In genomic region chr5:9302228-9302627, GRCh38 we compare ENCODE assay signal across 17 cellular contexts.
DNase-seq lines count a peak whose midpoint lies in the region; ATAC-seq and TF ChIP-seq lines count a peak whose summit lies in the region.
"Had no signal": no experiment of that assay in that cellular context is flagged by ENCODE, and none has a peak within 500 bp of the region (broad histone marks: within the 10 kb centered on the region; RNA-seq: fewer than 3 reads in every experiment).

No MANE protein-coding gene starts in this region.

- H3K9me3 Mint-ChIP-seq in MCF 10A (ENCODE audit: unreplicated experiment): no peaks in the 10 kb centered on the region

- no peaks in the 10 kb centered on the region for H3F3A ChIP-seq in PC-3 (ENCODE audit: low read length, unreplicated experiment)

- dilution Hi-C loops in mammary epithelial cell (cut with HindIII; ENCODE audit: low sequenced_read_pairs): no loop called here

- H3K27ac ChIP-seq in mammary epithelial cell (ENCODE audit: insufficient read depth, low read depth, low read length) (no peak overlapping the region), PC-3 (ENCODE audit: low read length) (no peak overlapping the region), osteoblast (ENCODE audit: low read depth, low read length) (no peak overlapping the region)

- no peak overlapping the region for H2AFZ ChIP-seq in mammary epithelial cell (ENCODE audit: low read depth, low read length)
- no peak overlapping the region for H2AFZ ChIP-seq in PC-3 (ENCODE audit: low read length)
- H2AFZ ChIP-seq in osteoblast (ENCODE audit: low read length): no peak overlapping the region

- H3K36me3 Mint-ChIP-seq in MCF 10A (ENCODE audit: insufficient read depth, unreplicated experiment): no peaks in the 10 kb centered on the region
- H3K36me3 Mint-ChIP-seq: CD14-positive monocyte had no signal

- H3K4me1 Mint-ChIP-seq in MCF 10A (ENCODE audit: insufficient read depth, unreplicated experiment): no peaks in the 10 kb centered on the region
- H3K4me1 Mint-ChIP-seq: CD14-positive monocyte had no signal

- no peak overlapping the region for H3K4me2 ChIP-seq in mammary epithelial cell (ENCODE audit: insufficient read depth, low read depth, low read length)
- H3K4me2 ChIP-seq in PC-3 (ENCODE audit: low read length): no peak overlapping the region
- no peak overlapping the region for H3K4me2 ChIP-seq in osteoblast (ENCODE audit: insufficient read depth, low read length)

- H3K27me3 Mint-ChIP-seq in MCF 10A (ENCODE audit: insufficient read depth, unreplicated experiment): no peaks in the 10 kb centered on the region

- no peaks in the 10 kb centered on the region for H3K9me3 ChIP-seq in mammary epithelial cell (replicated peaks; ENCODE audit: insufficient read depth, low read length)
- H3K9me3 ChIP-seq in PC-3 (ENCODE audit: low read length): no peaks in the 10 kb centered on the region
- H3K9me3 ChIP-seq in endocrine pancreas (ENCODE audit: control insufficient read depth, low read length): no peaks in the 10 kb centered on the region
- H3K9me3 ChIP-seq in osteoblast (ENCODE audit: low read depth, low read length): no peaks in the 10 kb centered on the region
- no peaks in the 10 kb centered on the region for H3K9me3 ChIP-seq in MG63

- H4K20me1 ChIP-seq in mammary epithelial cell (ENCODE audit: insufficient read depth, low read length): no peaks in the 10 kb centered on the region
- H4K20me1 ChIP-seq in PC-3 (ENCODE audit: low read length): no peaks in the 10 kb centered on the region
- H4K20me1 ChIP-seq in osteoblast (ENCODE audit: insufficient read depth, low read length): no peaks in the 10 kb centered on the region

- ATAC-seq in PC-3: no peak
- no peak for ATAC-seq in HG02571 (IDR thresholded peaks at IDR 0.05; ENCODE audit: unreplicated experiment)

- peak; percentile 24 for DNase-seq in MCF 10A (ENCODE audit: unreplicated experiment)
- DNase-seq in mammary epithelial cell: no peak
- DNase-seq in PC-3: peak; percentile 35
- DNase-seq in osteoblast (ENCODE audit: insufficient read length, low spot score, missing footprints): peak; percentile 18
- DNase-seq in MG63: no peak
- DNase-seq in epidermal melanocyte (ENCODE audit: insufficient read length, low spot score): no peak
- DNase-seq: COR-L47, GF-D8, KG1, NCI-H187 treated with DMSO at 0.1 percent for 48 hours, NCI-H2171, NCI-H510A, NCI-H82, SIG-M5 had no signal

- TF ChIP-seq CTCF in MCF 10A (IDR thresholded peaks at IDR 0.05; ENCODE audit: unreplicated experiment) (no peak), mammary epithelial cell (conservative IDR thresholded peaks at IDR 0.05 in 1 of 2, IDR thresholded peaks at IDR 0.05 in 1 of 2; ENCODE audit: extremely low read depth in 1 of 2, insufficient read depth in 1 of 2, low read depth in 1 of 2, low read length in 2 of 2) (no peak), PC-3 (conservative IDR thresholded peaks at IDR 0.05; ENCODE audit: low read depth, low read length) (no peak), osteoblast (IDR thresholded peaks at IDR 0.05; ENCODE audit: extremely low read depth, low read depth, low read length) (no peak)

- no peak overlapping the region for H3K4me3 Mint-ChIP-seq in MCF 10A (ENCODE audit: unreplicated experiment)
- H3K4me3 Mint-ChIP-seq: CD14-positive monocyte had no signal

- no peaks in the 10 kb centered on the region for H3K79me2 ChIP-seq in mammary epithelial cell (ENCODE audit: insufficient read depth, low read length)
- no peaks in the 10 kb centered on the region for H3K79me2 ChIP-seq in PC-3 (ENCODE audit: low read length)
- no peaks in the 10 kb centered on the region for H3K79me2 ChIP-seq in osteoblast (ENCODE audit: insufficient read depth, low read length)

- H3K4me1 ChIP-seq in mammary epithelial cell (ENCODE audit: insufficient read depth, low read length) (no peaks in the 10 kb centered on the region), PC-3 (ENCODE audit: insufficient read depth, low read length) (no peaks in the 10 kb centered on the region), endocrine pancreas (ENCODE audit: control insufficient read depth, insufficient read depth, low read length) (peaks cover 12% of the 10 kb centered on the region), osteoblast (ENCODE audit: insufficient read depth, low read length) (no peaks in the 10 kb centered on the region)

- H3K9ac ChIP-seq in mammary epithelial cell (ENCODE audit: insufficient read depth, low read length) (no peak overlapping the region), PC-3 (ENCODE audit: low read length) (no peak overlapping the region), endocrine pancreas (ENCODE audit: control insufficient read depth, insufficient read depth, low read length) (no peak overlapping the region)

- H3K9me2 ChIP-seq in PC-3 (replicated peaks; ENCODE audit: low read length): no peaks in the 10 kb centered on the region

- H3K36me3 ChIP-seq in mammary epithelial cell (ENCODE audit: insufficient read depth, low read length) (no peaks in the 10 kb centered on the region), PC-3 (ENCODE audit: low read depth, low read length) (no peaks in the 10 kb centered on the region), endocrine pancreas (ENCODE audit: control insufficient read depth, insufficient read depth, low read length) (no peaks in the 10 kb centered on the region), osteoblast (ENCODE audit: insufficient read depth, low read length) (no peaks in the 10 kb centered on the region), MG63 (peaks cover 2% of the 10 kb centered on the region; the same call in 1 of the 2 replicates)

- in situ Hi-C loops in mammary epithelial cell (cut with MboI; ENCODE audit: low sequenced_read_pairs in 2 of 2): no loop called here

- intact Hi-C loops in MCF 10A (cut with micrococcal nuclease): no loop called here
- intact Hi-C loops in mammary epithelial cell (cut with micrococcal nuclease): no loop called here
- intact Hi-C loops in PC-3 (cut with micrococcal nuclease): no loop called here

- BruUV-seq in MCF 10A (replicated peaks; lab: Mats Ljungman, UMichigan) (no TSS peak), mammary epithelial cell (replicated peaks; lab: Mats Ljungman, UMichigan) (no TSS peak), PC-3 (replicated peaks; lab: Mats Ljungman, UMichigan) (no TSS peak)

- H3K4me3 ChIP-seq in mammary epithelial cell (replicated peaks in 1 of 3; ENCODE audit: insufficient read depth in 1 of 3, low read depth in 2 of 3, low read length in 3 of 3): no peak overlapping the region
- H3K4me3 ChIP-seq in PC-3 (ENCODE audit: low read length): no peak overlapping the region
- H3K4me3 ChIP-seq in endocrine pancreas (ENCODE audit: control insufficient read depth, insufficient read depth, low read length): peak overlapping the region; percentile 41
- H3K4me3 ChIP-seq in osteoblast (ENCODE audit: insufficient read depth, low read length): no peak overlapping the region
- no peak overlapping the region for H3K4me3 ChIP-seq in MG63

- CTCF ChIA-PET in MCF 10A (lab: Yijun Ruan, JAX): interaction anchor here (0.5 to 0.9 kb wide), 3 partner anchors 63 to 1378 kb away, joined by 3 to 4 read pairs (median 3); no protein-coding TSS in a partner anchor
- CTCF ChIA-PET in mammary epithelial cell (lab: Charles Lee; ENCODE audit: low non-redundant PET): no interaction called here
- CTCF ChIA-PET in PC-3 (lab: Charles Lee): no interaction called here

- no peaks in the 10 kb centered on the region for H3K27me3 ChIP-seq in mammary epithelial cell (ENCODE audit: insufficient read depth, low read length)
- H3K27me3 ChIP-seq in PC-3 (ENCODE audit: low read length): no peaks in the 10 kb centered on the region
- H3K27me3 ChIP-seq in endocrine pancreas (ENCODE audit: control insufficient read depth, insufficient read depth, low read length): no peaks in the 10 kb centered on the region
- no peaks in the 10 kb centered on the region for H3K27me3 ChIP-seq in osteoblast (ENCODE audit: insufficient read depth, low read length)
- H3K27me3 ChIP-seq in MG63: no peaks in the 10 kb centered on the region

- POLR2A ChIA-PET in MCF 10A (lab: Yijun Ruan, JAX) (no interaction called here), PC-3 (lab: Charles Lee; ENCODE audit: unreplicated experiment) (no interaction called here)

- 89% methylated on average over 2 of the region's 2 CpGs for WGBS in mammary epithelial cell (ENCODE audit: low coverage, missing lambda C conversion rate)

- no peak overlapping the region for H3K27ac Mint-ChIP-seq in MCF 10A (ENCODE audit: low read depth, unreplicated experiment)
- H3K27ac Mint-ChIP-seq: CD14-positive monocyte had no signal

Comparison
In these comparisons a context has a peak if more than half of its experiments do, and no peak if none do; other contexts are left out.
1. DNase-seq: peak in MCF 10A (single experiment), PC-3 (single experiment) and osteoblast (single experiment); none in mammary epithelial cell (single experiment), MG63 (single experiment) and epidermal melanocyte (single experiment).